ENCODE assay signal across 1 cellular context in genomic region chr17:76887809-76888208, GRCh38.
TF ChIP-seq lines count a peak whose summit lies in the region.

No MANE protein-coding gene starts in this region.

TF ChIP-seq in K562, 482 proteins besides CTCF, POLR2A, EP300 and RAD21:
- no peak for TF ChIP-seq HMGXB4 (CRISPR knock-in tag; IDR thresholded peaks at IDR 0.05)
- 0 out of 2 replicates have a peak, but pooled peaks have one; percentile 48 for TF ChIP-seq SMC3 (conservative IDR thresholded peaks at IDR 0.05; ENCODE audit: insufficient read depth, low read depth, low read length)
- TF ChIP-seq REST (CRISPR knock-in tag; IDR thresholded peaks at IDR 0.05; ENCODE audit: low read depth), result no peak
- TF ChIP-seq SMARCA4 (IDR thresholded peaks at IDR 0.05), result 0 out of 2 replicates have a peak, but pooled peaks have one; percentile 31
- peak; percentile 46; the same call in 1 of the 2 replicates for TF ChIP-seq STAG1 (CRISPR knock-in tag; IDR thresholded peaks at IDR 0.05; ENCODE audit: borderline replicate concordance)
- no peak for TF ChIP-seq RBM15 (IDR thresholded peaks at IDR 0.05; ENCODE audit: insufficient read depth, low read length)
- peak; percentile 50 for TF ChIP-seq MAX (CRISPR knock-in tag; IDR thresholded peaks at IDR 0.05)
